In genomic region chr16:66471696-66472393, GRCh38 we compare ENCODE assay signal across 1 cellular context.
TF ChIP-seq lines count a peak whose summit lies in the region.

No MANE protein-coding gene starts in this region.

TF ChIP-seq in A549, 52 proteins besides CTCF, POLR2A, EP300 and RAD21 (continued from another document):
- TF ChIP-seq, protein P1, sequence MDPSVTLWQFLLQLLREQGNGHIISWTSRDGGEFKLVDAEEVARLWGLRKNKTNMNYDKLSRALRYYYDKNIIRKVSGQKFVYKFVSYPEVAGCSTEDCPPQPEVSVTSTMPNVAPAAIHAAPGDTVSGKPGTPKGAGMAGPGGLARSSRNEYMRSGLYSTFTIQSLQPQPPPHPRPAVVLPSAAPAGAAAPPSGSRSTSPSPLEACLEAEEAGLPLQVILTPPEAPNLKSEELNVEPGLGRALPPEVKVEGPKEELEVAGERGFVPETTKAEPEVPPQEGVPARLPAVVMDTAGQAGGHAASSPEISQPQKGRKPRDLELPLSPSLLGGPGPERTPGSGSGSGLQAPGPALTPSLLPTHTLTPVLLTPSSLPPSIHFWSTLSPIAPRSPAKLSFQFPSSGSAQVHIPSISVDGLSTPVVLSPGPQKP (IDR thresholded peaks at IDR 0.05; ENCODE audit: low read depth, low read length) = no peak
